3 cellular contexts compared by ENCODE assay signal in genomic region chr11:109806205-109806604, GRCh38.
"Had no signal": no experiment of that assay in that cellular context is flagged by ENCODE, and none has a peak within 500 bp of the region (broad histone marks: within the 10 kb centered on the region; RNA-seq: fewer than 3 reads in every experiment).

No MANE protein-coding gene starts in this region.

- DNase-seq: GDM1, GF-D8 had no signal

- ATAC-seq: GM12878 had no signal

- H3K4me3 ChIP-seq: GM12878 had no signal
